In the genomic region with DNA sequence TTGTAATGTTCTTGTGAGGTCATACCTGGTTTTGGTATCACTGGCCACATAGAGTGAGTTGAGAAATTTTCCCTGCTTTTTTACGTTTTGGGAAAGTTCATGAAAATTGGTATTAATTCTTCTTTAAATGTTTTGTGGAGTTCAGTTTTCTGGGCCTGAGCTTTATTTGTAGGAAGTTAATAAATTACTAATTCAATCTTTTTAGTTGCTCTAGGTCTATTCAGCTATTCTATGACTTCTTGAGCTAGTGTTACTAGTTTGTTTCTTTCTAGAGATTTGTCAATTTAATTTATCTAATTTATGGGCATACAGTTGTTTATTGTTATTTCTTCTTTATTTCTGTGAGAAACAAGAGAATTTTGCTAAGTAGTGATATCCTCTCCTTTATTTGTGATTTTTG, we compare ENCODE assay signal across 1 cellular context.
TF ChIP-seq lines count a peak whose summit lies in the region.

No MANE protein-coding gene starts in this region.

TF ChIP-seq in HepG2, 621 proteins besides CTCF, POLR2A, EP300 and RAD21 (continued from another document):
- TF ChIP-seq, protein P1, sequence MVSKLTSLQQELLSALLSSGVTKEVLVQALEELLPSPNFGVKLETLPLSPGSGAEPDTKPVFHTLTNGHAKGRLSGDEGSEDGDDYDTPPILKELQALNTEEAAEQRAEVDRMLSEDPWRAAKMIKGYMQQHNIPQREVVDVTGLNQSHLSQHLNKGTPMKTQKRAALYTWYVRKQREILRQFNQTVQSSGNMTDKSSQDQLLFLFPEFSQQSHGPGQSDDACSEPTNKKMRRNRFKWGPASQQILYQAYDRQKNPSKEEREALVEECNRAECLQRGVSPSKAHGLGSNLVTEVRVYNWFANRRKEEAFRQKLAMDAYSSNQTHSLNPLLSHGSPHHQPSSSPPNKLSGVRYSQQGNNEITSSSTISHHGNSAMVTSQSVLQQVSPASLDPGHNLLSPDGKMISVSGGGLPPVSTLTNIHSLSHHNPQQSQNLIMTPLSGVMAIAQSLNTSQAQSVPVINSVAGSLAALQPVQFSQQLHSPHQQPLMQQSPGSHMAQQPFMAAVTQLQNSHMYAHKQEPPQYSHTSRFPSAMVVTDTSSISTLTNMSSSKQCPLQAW (CRISPR knock-in tag; IDR thresholded peaks at IDR 0.05) = no peak
- TF ChIP-seq, protein P2, sequence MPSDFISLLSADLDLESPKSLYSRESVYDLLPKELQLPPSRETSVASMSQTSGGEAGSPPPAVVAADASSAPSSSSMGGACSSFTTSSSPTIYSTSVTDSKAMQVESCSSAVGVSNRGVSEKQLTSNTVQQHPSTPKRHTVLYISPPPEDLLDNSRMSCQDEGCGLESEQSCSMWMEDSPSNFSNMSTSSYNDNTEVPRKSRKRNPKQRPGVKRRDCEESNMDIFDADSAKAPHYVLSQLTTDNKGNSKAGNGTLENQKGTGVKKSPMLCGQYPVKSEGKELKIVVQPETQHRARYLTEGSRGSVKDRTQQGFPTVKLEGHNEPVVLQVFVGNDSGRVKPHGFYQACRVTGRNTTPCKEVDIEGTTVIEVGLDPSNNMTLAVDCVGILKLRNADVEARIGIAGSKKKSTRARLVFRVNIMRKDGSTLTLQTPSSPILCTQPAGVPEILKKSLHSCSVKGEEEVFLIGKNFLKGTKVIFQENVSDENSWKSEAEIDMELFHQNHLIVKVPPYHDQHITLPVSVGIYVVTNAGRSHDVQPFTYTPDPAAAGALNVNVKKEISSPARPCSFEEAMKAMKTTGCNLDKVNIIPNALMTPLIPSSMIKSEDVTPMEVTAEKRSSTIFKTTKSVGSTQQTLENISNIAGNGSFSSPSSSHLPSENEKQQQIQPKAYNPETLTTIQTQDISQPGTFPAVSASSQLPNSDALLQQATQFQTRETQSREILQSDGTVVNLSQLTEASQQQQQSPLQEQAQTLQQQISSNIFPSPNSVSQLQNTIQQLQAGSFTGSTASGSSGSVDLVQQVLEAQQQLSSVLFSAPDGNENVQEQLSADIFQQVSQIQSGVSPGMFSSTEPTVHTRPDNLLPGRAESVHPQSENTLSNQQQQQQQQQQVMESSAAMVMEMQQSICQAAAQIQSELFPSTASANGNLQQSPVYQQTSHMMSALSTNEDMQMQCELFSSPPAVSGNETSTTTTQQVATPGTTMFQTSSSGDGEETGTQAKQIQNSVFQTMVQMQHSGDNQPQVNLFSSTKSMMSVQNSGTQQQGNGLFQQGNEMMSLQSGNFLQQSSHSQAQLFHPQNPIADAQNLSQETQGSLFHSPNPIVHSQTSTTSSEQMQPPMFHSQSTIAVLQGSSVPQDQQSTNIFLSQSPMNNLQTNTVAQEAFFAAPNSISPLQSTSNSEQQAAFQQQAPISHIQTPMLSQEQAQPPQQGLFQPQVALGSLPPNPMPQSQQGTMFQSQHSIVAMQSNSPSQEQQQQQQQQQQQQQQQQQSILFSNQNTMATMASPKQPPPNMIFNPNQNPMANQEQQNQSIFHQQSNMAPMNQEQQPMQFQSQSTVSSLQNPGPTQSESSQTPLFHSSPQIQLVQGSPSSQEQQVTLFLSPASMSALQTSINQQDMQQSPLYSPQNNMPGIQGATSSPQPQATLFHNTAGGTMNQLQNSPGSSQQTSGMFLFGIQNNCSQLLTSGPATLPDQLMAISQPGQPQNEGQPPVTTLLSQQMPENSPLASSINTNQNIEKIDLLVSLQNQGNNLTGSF (CRISPR knock-in tag; IDR thresholded peaks at IDR 0.05) = no peak
- TF ChIP-seq RFX3 (CRISPR knock-in tag; IDR thresholded peaks at IDR 0.05) = no peak
- TF ChIP-seq, protein P3, sequence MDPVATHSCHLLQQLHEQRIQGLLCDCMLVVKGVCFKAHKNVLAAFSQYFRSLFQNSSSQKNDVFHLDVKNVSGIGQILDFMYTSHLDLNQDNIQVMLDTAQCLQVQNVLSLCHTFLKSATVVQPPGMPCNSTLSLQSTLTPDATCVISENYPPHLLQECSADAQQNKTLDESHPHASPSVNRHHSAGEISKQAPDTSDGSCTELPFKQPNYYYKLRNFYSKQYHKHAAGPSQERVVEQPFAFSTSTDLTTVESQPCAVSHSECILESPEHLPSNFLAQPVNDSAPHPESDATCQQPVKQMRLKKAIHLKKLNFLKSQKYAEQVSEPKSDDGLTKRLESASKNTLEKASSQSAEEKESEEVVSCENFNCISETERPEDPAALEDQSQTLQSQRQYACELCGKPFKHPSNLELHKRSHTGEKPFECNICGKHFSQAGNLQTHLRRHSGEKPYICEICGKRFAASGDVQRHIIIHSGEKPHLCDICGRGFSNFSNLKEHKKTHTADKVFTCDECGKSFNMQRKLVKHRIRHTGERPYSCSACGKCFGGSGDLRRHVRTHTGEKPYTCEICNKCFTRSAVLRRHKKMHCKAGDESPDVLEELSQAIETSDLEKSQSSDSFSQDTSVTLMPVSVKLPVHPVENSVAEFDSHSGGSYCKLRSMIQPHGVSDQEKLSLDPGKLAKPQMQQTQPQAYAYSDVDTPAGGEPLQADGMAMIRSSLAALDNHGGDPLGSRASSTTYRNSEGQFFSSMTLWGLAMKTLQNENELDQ (CRISPR knock-in tag; IDR thresholded peaks at IDR 0.05; ENCODE audit: borderline replicate concordance) = no peak
